Comparison of ENCODE assay signal across 1 cellular context in genomic region chr7:135842446-135843175, GRCh38.
TF ChIP-seq lines count a peak whose summit lies in the region.

No MANE protein-coding gene starts in this region.

TF ChIP-seq in HepG2, 621 proteins besides CTCF, POLR2A, EP300 and RAD21:
- TF ChIP-seq ZNF331 (CRISPR knock-in tag; IDR thresholded peaks at IDR 0.05) (no peak), PLRG1 (conservative IDR thresholded peaks at IDR 0.05) (no peak), RFXANK (CRISPR knock-in tag; IDR thresholded peaks at IDR 0.05) (no peak), TEAD2 (CRISPR knock-in tag; IDR thresholded peaks at IDR 0.05) (no peak), ZNF639 (CRISPR knock-in tag; conservative IDR thresholded peaks at IDR 0.05) (no peak), BRD4 (CRISPR knock-in tag; IDR thresholded peaks at IDR 0.05) (no peak), SMAD1 (CRISPR knock-in tag; IDR thresholded peaks at IDR 0.05; ENCODE audit: borderline replicate concordance, low read depth) (no peak), POLR2AphosphoS5 (IDR thresholded peaks at IDR 0.05; ENCODE audit: low read depth, low read length) (no peak), ZNF143 (CRISPR knock-in tag; IDR thresholded peaks at IDR 0.05) (no peak), NKX3-1 (CRISPR knock-in tag; IDR thresholded peaks at IDR 0.05) (no peak), ZHX1 (CRISPR knock-in tag; IDR thresholded peaks at IDR 0.05; ENCODE audit: low read depth) (no peak), ZNF276 (CRISPR knock-in tag; IDR thresholded peaks at IDR 0.05; ENCODE audit: low read depth) (no peak), NCOA2 (CRISPR knock-in tag; IDR thresholded peaks at IDR 0.05) (no peak), ZNF761 (CRISPR knock-in tag; conservative IDR thresholded peaks at IDR 0.05) (no peak), ZNF670 (CRISPR knock-in tag; IDR thresholded peaks at IDR 0.05; ENCODE audit: borderline replicate concordance) (no peak), ASH2L (IDR thresholded peaks at IDR 0.05; ENCODE audit: insufficient read length, low read depth, low read length) (no peak)
- TF ChIP-seq, protein P1, sequence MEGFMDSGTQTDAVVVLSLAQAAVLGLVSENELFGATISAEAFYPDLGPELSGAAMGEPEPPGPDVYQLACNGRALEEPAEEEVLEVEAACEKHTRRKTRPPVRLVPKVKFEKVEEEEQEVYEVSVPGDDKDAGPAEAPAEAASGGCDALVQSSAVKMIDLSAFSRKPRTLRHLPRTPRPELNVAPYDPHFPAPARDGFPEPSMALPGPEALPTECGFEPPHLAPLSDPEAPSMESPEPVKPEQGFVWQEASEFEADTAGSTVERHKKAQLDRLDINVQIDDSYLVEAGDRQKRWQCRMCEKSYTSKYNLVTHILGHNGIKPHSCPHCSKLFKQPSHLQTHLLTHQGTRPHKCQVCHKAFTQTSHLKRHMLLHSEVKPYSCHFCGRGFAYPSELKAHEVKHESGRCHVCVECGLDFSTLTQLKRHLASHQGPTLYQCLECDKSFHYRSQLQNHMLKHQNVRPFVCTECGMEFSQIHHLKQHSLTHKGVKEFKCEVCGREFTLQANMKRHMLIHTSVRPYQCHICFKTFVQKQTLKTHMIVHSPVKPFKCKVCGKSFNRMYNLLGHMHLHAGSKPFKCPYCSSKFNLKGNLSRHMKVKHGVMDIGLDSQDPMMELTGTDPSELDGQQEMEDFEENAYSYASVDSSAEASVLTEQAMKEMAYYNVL (CRISPR knock-in tag; IDR thresholded peaks at IDR 0.05; ENCODE audit: borderline replicate concordance) = no peak
- TF ChIP-seq, protein P2, sequence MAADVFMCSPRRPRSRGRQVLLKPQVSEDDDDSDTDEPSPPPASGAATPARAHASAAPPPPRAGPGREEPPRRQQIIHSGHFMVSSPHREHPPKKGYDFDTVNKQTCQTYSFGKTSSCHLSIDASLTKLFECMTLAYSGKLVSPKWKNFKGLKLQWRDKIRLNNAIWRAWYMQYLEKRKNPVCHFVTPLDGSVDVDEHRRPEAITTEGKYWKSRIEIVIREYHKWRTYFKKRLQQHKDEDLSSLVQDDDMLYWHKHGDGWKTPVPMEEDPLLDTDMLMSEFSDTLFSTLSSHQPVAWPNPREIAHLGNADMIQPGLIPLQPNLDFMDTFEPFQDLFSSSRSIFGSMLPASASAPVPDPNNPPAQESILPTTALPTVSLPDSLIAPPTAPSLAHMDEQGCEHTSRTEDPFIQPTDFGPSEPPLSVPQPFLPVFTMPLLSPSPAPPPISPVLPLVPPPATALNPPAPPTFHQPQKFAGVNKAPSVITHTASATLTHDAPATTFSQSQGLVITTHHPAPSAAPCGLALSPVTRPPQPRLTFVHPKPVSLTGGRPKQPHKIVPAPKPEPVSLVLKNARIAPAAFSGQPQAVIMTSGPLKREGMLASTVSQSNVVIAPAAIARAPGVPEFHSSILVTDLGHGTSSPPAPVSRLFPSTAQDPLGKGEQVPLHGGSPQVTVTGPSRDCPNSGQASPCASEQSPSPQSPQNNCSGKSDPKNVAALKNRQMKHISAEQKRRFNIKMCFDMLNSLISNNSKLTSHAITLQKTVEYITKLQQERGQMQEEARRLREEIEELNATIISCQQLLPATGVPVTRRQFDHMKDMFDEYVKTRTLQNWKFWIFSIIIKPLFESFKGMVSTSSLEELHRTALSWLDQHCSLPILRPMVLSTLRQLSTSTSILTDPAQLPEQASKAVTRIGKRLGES (CRISPR knock-in tag; IDR thresholded peaks at IDR 0.05; ENCODE audit: borderline replicate concordance) = no peak
